In the genomic region with DNA sequence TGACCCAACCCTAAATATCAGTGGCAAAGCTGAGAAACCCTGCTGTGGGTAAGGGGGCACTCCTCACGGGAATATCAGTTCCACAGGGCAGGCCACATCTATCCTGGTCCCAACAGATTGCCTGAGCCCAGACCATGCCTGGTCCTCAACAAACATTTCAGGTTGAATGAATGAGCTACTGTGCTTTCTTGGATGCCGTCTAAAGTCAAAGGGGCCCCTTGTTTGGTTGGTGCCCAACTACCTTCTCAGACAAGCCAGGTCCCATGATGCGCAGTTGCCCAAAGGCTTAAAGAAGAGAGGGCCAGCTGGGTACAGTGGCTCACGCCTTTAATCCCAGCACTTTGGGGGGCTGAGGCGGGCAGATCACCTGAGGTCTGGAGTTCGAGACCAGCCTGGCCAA, we compare ENCODE assay signal across 18 cellular contexts. TPM values are rescaled to one million over a fixed set of nuclear protein-coding genes. Genes with fewer than 3 reads are reported as not detected.
DNase-seq lines count a peak whose midpoint lies in the region; ATAC-seq and TF ChIP-seq lines count a peak whose summit lies in the region.
"Had no signal": no experiment of that assay in that cellular context is flagged by ENCODE, and none has a peak within 500 bp of the region (broad histone marks: within the 10 kb centered on the region; RNA-seq: fewer than 3 reads in every experiment).

No MANE protein-coding gene starts in this region.

- no peak overlapping the region for H2AFZ ChIP-seq in GM23338

- peaks cover 56% of the 10 kb centered on the region for H3K36me3 Mint-ChIP-seq in CD4-positive, alpha-beta T cell (ENCODE audit: low read depth)
- peaks cover 26% of the 10 kb centered on the region for H3K36me3 Mint-ChIP-seq in GM23338 (ENCODE audit: low read depth)
- no peaks in the 10 kb centered on the region for H3K36me3 Mint-ChIP-seq in activated naive CD8-positive, alpha-beta T cell
- peaks cover 0 to 15% (median 7%) of the 10 kb centered on the region in 5 donors for H3K36me3 Mint-ChIP-seq in naive thymus-derived CD4-positive, alpha-beta T cell

- TF ChIP-seq POLR2A in upper lobe of left lung (IDR thresholded peaks at IDR 0.05) (no peak), transverse colon (IDR thresholded peaks at IDR 0.05) (no peak)

- POLR2A ChIA-PET in CD4-positive, alpha-beta T cell (lab: Charles Lee): no interaction called here
- POLR2A ChIA-PET in naive thymus-derived CD4-positive, alpha-beta T cell (lab: Charles Lee): interaction anchor here (1.6 kb wide), 1 partner anchor 14 kb away, joined by 3 read pairs; no protein-coding TSS in a partner anchor

- no peaks in the 10 kb centered on the region for H3K9me3 ChIP-seq in CD4-positive, alpha-beta T cell (ENCODE audit: control insufficient read depth, low read length)
- H3K9me3 ChIP-seq in naive thymus-derived CD4-positive, alpha-beta T cell (ENCODE audit: control insufficient read depth in 2 of 3, low read length in 3 of 3): no peaks in the 10 kb centered on the region
- H3K9me3 ChIP-seq in upper lobe of left lung (no peaks in the 10 kb centered on the region), transverse colon (no peaks in the 10 kb centered on the region)
- H3K9me3 ChIP-seq: mucosa of descending colon, tibial artery had no signal

- H3K4me3 ChIP-seq in GM23338 (no peak overlapping the region), upper lobe of left lung (no peak overlapping the region), transverse colon (no peak overlapping the region)
- H3K4me3 ChIP-seq in naive thymus-derived CD4-positive, alpha-beta T cell (ENCODE audit: low read length): no peak overlapping the region
- H3K4me3 ChIP-seq: mucosa of descending colon had no signal

- CTCF ChIA-PET in CD4-positive, alpha-beta T cell (lab: Charles Lee): no interaction called here
- CTCF ChIA-PET in naive thymus-derived CD4-positive, alpha-beta T cell (lab: Charles Lee): interaction anchor here (0.6 kb wide), 2 partner anchors 10 to 970 kb away, joined by 3 read pairs; no protein-coding TSS in a partner anchor

- TF ChIP-seq CTCF in CD4-positive, alpha-beta T cell (IDR thresholded peaks at IDR 0.05): no peak
- no peak for TF ChIP-seq CTCF in GM23338 (conservative IDR thresholded peaks at IDR 0.05; ENCODE audit: low read depth in 2 of 2)
- no peak for TF ChIP-seq CTCF in upper lobe of left lung (IDR thresholded peaks at IDR 0.05)
- TF ChIP-seq CTCF in transverse colon (IDR thresholded peaks at IDR 0.05): no peak

- H3K9me2 ChIP-seq in GM23338 (ENCODE audit: insufficient read depth): no peaks in the 10 kb centered on the region

- H3K9me3 Mint-ChIP-seq in CD4-positive, alpha-beta T cell: peaks cover 3% of the 10 kb centered on the region
- peaks cover 10% of the 10 kb centered on the region; the same call in 2 of the 3 replicates for H3K9me3 Mint-ChIP-seq in GM23338
- no peaks in the 10 kb centered on the region for H3K9me3 Mint-ChIP-seq in activated naive CD8-positive, alpha-beta T cell (ENCODE audit: low read depth)
- peaks cover 0 to 15% (median 0%) of the 10 kb centered on the region in 11 donors for H3K9me3 Mint-ChIP-seq in naive thymus-derived CD4-positive, alpha-beta T cell

- no peak for DNase-seq in CD4-positive, alpha-beta T cell
- no peak for DNase-seq in GM23338 (ENCODE audit: low spot score)
- DNase-seq in naive thymus-derived CD4-positive, alpha-beta T cell: no peak
- DNase-seq in AG20443 (ENCODE audit: low spot score): no peak
- DNase-seq in activated gamma-delta T cell treated with Interleukin-2 at 50 U/mL for 16 hours: no peak
- DNase-seq in upper lobe of left lung: no peak
- DNase-seq in transverse colon: no peak
- DNase-seq: cerebellar nuclear complex, EL, head of caudate nucleus, kidney, mucosa of descending colon, NCI-H187, NCI-H510A treated with DMSO at 0.1 percent for 48 hours, tibial artery had no signal

- in situ Hi-C loops in transverse colon (cut with MboI; ENCODE audit: low pct_ligation_motif_present in 1 of 4, low pct_unique_long_range_greater_than_20kb in 1 of 4, low sequenced_read_pairs in 3 of 4): loop anchor here in 1 of 4 donors (10.0 kb wide), 1 partner anchor 74 kb away; a partner anchor contains a TSS

- no peak for TF ChIP-seq EP300 in upper lobe of left lung (IDR thresholded peaks at IDR 0.05)
- no peak for TF ChIP-seq EP300 in transverse colon (IDR thresholded peaks at IDR 0.05; ENCODE audit: low read depth)

- H3K4me2 ChIP-seq in GM23338: no peak overlapping the region

- 96 to 100% methylated on average over 3 to 6 of the region's 6 CpGs for WGBS in upper lobe of left lung, 2 donors
- WGBS in transverse colon (ENCODE audit: low coverage in 1 of 2), 2 donors: 89% methylated on average over 6 of the region's 6 CpGs; no CpG with 5 or more reads in 1 of the 2 donors

- no peak for ATAC-seq in CD4-positive, alpha-beta T cell (ENCODE audit: poor library complexity)
- ATAC-seq in GM23338: no peak
- ATAC-seq in naive thymus-derived CD4-positive, alpha-beta T cell: no peak
- ATAC-seq in upper lobe of left lung (ENCODE audit: low FRiP score in 2 of 2): no peak
- ATAC-seq: mucosa of descending colon had no signal

- no peaks in the 10 kb centered on the region; the same call in 1 of the 2 replicates for H3K36me3 ChIP-seq in GM23338 (ENCODE audit: insufficient read depth)
- peaks cover 0 to 52% (median 19%) of the 10 kb centered on the region in 3 experiments for H3K36me3 ChIP-seq in naive thymus-derived CD4-positive, alpha-beta T cell (ENCODE audit: control insufficient read depth in 2 of 3, insufficient read depth in 3 of 3, low read length in 3 of 3)
- H3K36me3 ChIP-seq in upper lobe of left lung: peaks cover 0 to 56% (median 44%) of the 10 kb centered on the region in 4 donors
- H3K36me3 ChIP-seq in transverse colon: peaks cover 0 to 29% (median 7%) of the 10 kb centered on the region in 4 donors

- H3K27me3 Mint-ChIP-seq in CD4-positive, alpha-beta T cell: peaks cover 13% of the 10 kb centered on the region
- H3K27me3 Mint-ChIP-seq in GM23338 (ENCODE audit: insufficient read depth, low read depth, poor library complexity): peaks cover 22% of the 10 kb centered on the region
- no peaks in the 10 kb centered on the region for H3K27me3 Mint-ChIP-seq in activated naive CD8-positive, alpha-beta T cell
- peaks cover 0 to 10% (median 5%) of the 10 kb centered on the region in 5 donors for H3K27me3 Mint-ChIP-seq in naive thymus-derived CD4-positive, alpha-beta T cell

- no peaks in the 10 kb centered on the region for H3F3A ChIP-seq in GM23338 (replicated peaks; ENCODE audit: low read depth)

- peak overlapping the region; percentile 47 for H3K27ac Mint-ChIP-seq in CD4-positive, alpha-beta T cell
- H3K27ac Mint-ChIP-seq in GM23338: no peak overlapping the region
- no peak overlapping the region for H3K27ac Mint-ChIP-seq in activated naive CD8-positive, alpha-beta T cell
- H3K27ac Mint-ChIP-seq in naive thymus-derived CD4-positive, alpha-beta T cell: peak overlapping the region in 2 of 9 donors; percentile 34 to 72

- H3K4me1 ChIP-seq in GM23338 (ENCODE audit: insufficient read depth) (peaks cover 9% of the 10 kb centered on the region; the same call in 1 of the 2 replicates), upper lobe of left lung (peaks cover 13 to 60% (median 48%) of the 10 kb centered on the region in 4 donors), transverse colon (peaks cover 13 to 31% (median 20%) of the 10 kb centered on the region in 4 donors)
- peaks cover 19 to 26% of the 10 kb centered on the region in 2 donors for H3K4me1 ChIP-seq in naive thymus-derived CD4-positive, alpha-beta T cell (ENCODE audit: control insufficient read depth in 2 of 2, insufficient read depth in 2 of 2, low read length in 2 of 2)

- no peaks in the 10 kb centered on the region; the same call in 1 of the 2 replicates for H4K20me1 ChIP-seq in GM23338 (replicated peaks; ENCODE audit: insufficient read depth)

- no peak overlapping the region for H3K27ac ChIP-seq in CD4-positive, alpha-beta T cell (ENCODE audit: low read depth, low read length)
- no peak overlapping the region for H3K27ac ChIP-seq in GM23338 (ENCODE audit: low read depth)
- H3K27ac ChIP-seq in naive thymus-derived CD4-positive, alpha-beta T cell (ENCODE audit: low read depth, low read length): no peak overlapping the region
- H3K27ac ChIP-seq in upper lobe of left lung: no peak overlapping the region
- H3K27ac ChIP-seq in transverse colon: no peak overlapping the region
- H3K27ac ChIP-seq: C4-2B, HL-60 had no signal

- intact Hi-C loops in CD4-positive, alpha-beta T cell (cut with DNase I, micrococcal nuclease): loop anchor here (5.0 to 10.0 kb wide), 3 partner anchors 194 to 246 kb away; a partner anchor contains a TSS
- intact Hi-C loops in naive thymus-derived CD4-positive, alpha-beta T cell (cut with micrococcal nuclease): loop anchor here (5.0 kb wide), 8 partner anchors 146 to 1561 kb away; a partner anchor contains a TSS
- intact Hi-C loops in transverse colon (cut with DNase I; ENCODE audit: low total_unique reads): no loop called here

- H3K4me1 Mint-ChIP-seq in CD4-positive, alpha-beta T cell (ENCODE audit: low read depth): peaks cover 25% of the 10 kb centered on the region
- peaks cover 2% of the 10 kb centered on the region; the same call in 1 of the 3 replicates for H3K4me1 Mint-ChIP-seq in GM23338
- H3K4me1 Mint-ChIP-seq in activated naive CD8-positive, alpha-beta T cell (ENCODE audit: low read depth): peaks cover 22% of the 10 kb centered on the region
- H3K4me1 Mint-ChIP-seq in naive thymus-derived CD4-positive, alpha-beta T cell: peaks cover 22 to 48% (median 37%) of the 10 kb centered on the region in 7 donors

- H3K27me3 ChIP-seq in CD4-positive, alpha-beta T cell (ENCODE audit: control insufficient read depth, insufficient read depth, low read length): no peaks in the 10 kb centered on the region
- H3K27me3 ChIP-seq in GM23338 (ENCODE audit: insufficient read depth) (no peaks in the 10 kb centered on the region), upper lobe of left lung (no peaks in the 10 kb centered on the region), transverse colon (no peaks in the 10 kb centered on the region)
- no peaks in the 10 kb centered on the region for H3K27me3 ChIP-seq in naive thymus-derived CD4-positive, alpha-beta T cell (ENCODE audit: control insufficient read depth in 2 of 2, insufficient read depth in 2 of 2, low read length in 2 of 2)
- H3K27me3 ChIP-seq: tibial artery had no signal

- peaks cover 24% of the 10 kb centered on the region for H3K79me2 ChIP-seq in GM23338 (replicated peaks; ENCODE audit: insufficient read depth)

- peak overlapping the region; percentile 95 for H3K4me3 Mint-ChIP-seq in CD4-positive, alpha-beta T cell
- peak overlapping the region; percentile 97; the same call in 1 of the 3 replicates for H3K4me3 Mint-ChIP-seq in GM23338
- peak overlapping the region; percentile 97 for H3K4me3 Mint-ChIP-seq in activated naive CD8-positive, alpha-beta T cell
- H3K4me3 Mint-ChIP-seq in naive thymus-derived CD4-positive, alpha-beta T cell: peak overlapping the region; percentile 9 to 99 (median 84)

RNA-seq across cellular contexts. Expression of a gene that starts 2.4 kb away (rescaled TPM):
- total RNA-seq in CD4-positive, alpha-beta T cell: 10 to 100 TPM; 67.9 to 72.8 TPM
- total RNA-seq in GM23338 (2014; rRNA removed; shearing (Covaris generic)): 30.8 and 49.2 TPM in 2 replicates
- 18.6 and 19.5 TPM in 2 replicates for polyA plus RNA-seq in GM23338 (2016; fragmentation: Nextera tagmentation; extraction: Ambion mirVana)
- total RNA-seq in naive thymus-derived CD4-positive, alpha-beta T cell: 10 to 100 TPM; 71.2 to 90.7 (median 81.4) TPM
- polyA plus RNA-seq in naive thymus-derived CD4-positive, alpha-beta T cell: 10 to 100 TPM; 16.4 to 32.9 TPM
- total RNA-seq in upper lobe of left lung (100 to 1,000 TPM in 2 of 6 donors, 10 to 100 TPM in 4; 55.1 to 255 (median 89.0) TPM), transverse colon (100 to 1,000 TPM in 2 of 4 donors, 10 to 100 TPM in 2; 74.1 to 320 (median 103) TPM)

RNA-seq across cellular contexts. Expression of a gene that starts 51.1 kb away (rescaled TPM):
- 10 to 100 TPM; 22.0 to 23.0 TPM for total RNA-seq in CD4-positive, alpha-beta T cell
- 42.3 and 49.4 TPM in 2 replicates for total RNA-seq in GM23338 (2014; rRNA removed; shearing (Covaris generic))
- 99.5 and 99.7 TPM in 2 replicates for polyA plus RNA-seq in GM23338 (2016; fragmentation: Nextera tagmentation; extraction: Ambion mirVana)
- total RNA-seq in naive thymus-derived CD4-positive, alpha-beta T cell: 10 to 100 TPM; 28.1 to 81.0 (median 32.1) TPM
- polyA plus RNA-seq in naive thymus-derived CD4-positive, alpha-beta T cell: 100 to 1,000 TPM; 101 to 105 TPM
- total RNA-seq in upper lobe of left lung: 100 to 1,000 TPM in 1 of 6 donors, 10 to 100 TPM in 4, 1 to 10 TPM in 1; 6.3 to 121 (median 67.1) TPM
- total RNA-seq in transverse colon: 10 to 100 TPM in 2 of 4 donors, 1 to 10 TPM in 2; 3.6 to 44.5 (median 22.0) TPM
